ENCODE assay signal across 7 cellular contexts in genomic region chr12:130934753-130935152, GRCh38. TPM values are rescaled to one million over a fixed set of nuclear protein-coding genes. Genes with fewer than 3 reads are reported as not detected.
"Had no signal": no experiment of that assay in that cellular context is flagged by ENCODE, and none has a peak within 500 bp of the region (broad histone marks: within the 10 kb centered on the region; RNA-seq: fewer than 3 reads in every experiment).

No MANE protein-coding gene starts in this region.

- H3K4me1 ChIP-seq: HAP-1 had no signal

- H3K4me3 ChIP-seq: GM23248, HAP-1 had no signal

- ATAC-seq: HCT116 had no signal

- H3K9me3 ChIP-seq: HAP-1 had no signal

- H3K36me3 ChIP-seq: HAP-1 had no signal

- H3K27ac ChIP-seq: GM23248 had no signal

- DNase-seq: GM23248, GOT3, H7, IMR-90 had no signal

RNA-seq across cellular contexts. Expression of gene ADGRD1, which starts 19.0 kb away (rescaled TPM):
- total RNA-seq: HT-29, IMR-90 had no signal
